ENCODE assay signal across 9 cellular contexts in genomic region chr13:44064376-44064775, GRCh38.
"Had no signal": no experiment of that assay in that cellular context is flagged by ENCODE, and none has a peak within 500 bp of the region (broad histone marks: within the 10 kb centered on the region; RNA-seq: fewer than 3 reads in every experiment).

No MANE protein-coding gene starts in this region.

- FAIRE-seq: H1, H54, HepG2 had no signal

- H3K36me3 Mint-ChIP-seq: IgD-negative memory B cell had no signal

- H3K4me3 Mint-ChIP-seq: GM23338, H9, IgD-negative memory B cell had no signal

- H3K27ac Mint-ChIP-seq: GM23338, H9, IgD-negative memory B cell had no signal

- H3K27ac ChIP-seq: HL-60 had no signal

- DNase-seq: H9, HCEC 1CT, KBM-7 had no signal

- H3K4me3 ChIP-seq: GM23338 had no signal

- H3K9me3 Mint-ChIP-seq: GM23338 had no signal

- ATAC-seq: GM23338, HepG2 had no signal
